Comparison of ENCODE assay signal across 1 cellular context in genomic region chr12:28110329-28110728, GRCh38.
TF ChIP-seq lines count a peak whose summit lies in the region.

No MANE protein-coding gene starts in this region.

TF ChIP-seq in WTC11, 78 proteins besides CTCF, POLR2A, EP300 and RAD21 (continued from another document):
- TF ChIP-seq ZNF281 (CRISPR knock-in tag; IDR thresholded peaks at IDR 0.05) (no peak), FOXJ3 (CRISPR knock-in tag; IDR thresholded peaks at IDR 0.05; ENCODE audit: borderline replicate concordance) (no peak)
